Comparison of ENCODE assay signal across 8 cellular contexts in genomic region chr10:75401569-75402485, GRCh38. TPM values are rescaled to one million over a fixed set of nuclear protein-coding genes. Genes with fewer than 3 reads are reported as not detected.
DNase-seq lines count a peak whose midpoint lies in the region; ATAC-seq lines count a peak whose summit lies in the region.

A gene with protein sequence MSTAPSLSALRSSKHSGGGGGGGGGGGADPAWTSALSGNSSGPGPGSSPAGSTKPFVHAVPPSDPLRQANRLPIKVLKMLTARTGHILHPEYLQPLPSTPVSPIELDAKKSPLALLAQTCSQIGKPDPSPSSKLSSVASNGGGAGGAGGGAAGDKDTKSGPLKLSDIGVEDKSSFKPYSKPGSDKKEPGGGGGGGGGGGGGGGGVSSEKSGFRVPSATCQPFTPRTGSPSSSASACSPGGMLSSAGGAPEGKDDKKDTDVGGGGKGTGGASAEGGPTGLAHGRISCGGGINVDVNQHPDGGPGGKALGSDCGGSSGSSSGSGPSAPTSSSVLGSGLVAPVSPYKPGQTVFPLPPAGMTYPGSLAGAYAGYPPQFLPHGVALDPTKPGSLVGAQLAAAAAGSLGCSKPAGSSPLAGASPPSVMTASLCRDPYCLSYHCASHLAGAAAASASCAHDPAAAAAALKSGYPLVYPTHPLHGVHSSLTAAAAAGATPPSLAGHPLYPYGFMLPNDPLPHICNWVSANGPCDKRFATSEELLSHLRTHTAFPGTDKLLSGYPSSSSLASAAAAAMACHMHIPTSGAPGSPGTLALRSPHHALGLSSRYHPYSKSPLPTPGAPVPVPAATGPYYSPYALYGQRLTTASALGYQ (minus strand): TSS chr10:75401764. CDS start chr10:75401419, 345 bp downstream.

- POLR2A ChIA-PET in activated CD4-positive, alpha-beta T cell treated with anti-CD3 and anti-CD28 coated beads for 36 hours (lab: Charles Lee) = interaction anchor here (0.7 kb wide), 2 partner anchors 24 to 190 kb away, joined by 3 to 4 read pairs; no protein-coding TSS in a partner anchor

- ATAC-seq in activated CD4-positive, alpha-beta T cell treated with anti-CD3 and anti-CD28 coated beads for 36 hours = peak; percentile 81
- ATAC-seq in HG02571 (IDR thresholded peaks at IDR 0.05; ENCODE audit: unreplicated experiment) (peak; percentile 44), left colon (peak; percentile 72)

- H3K27ac Mint-ChIP-seq in activated CD4-positive, alpha-beta T cell treated with anti-CD3 and anti-CD28 coated beads for 36 hours = no peak within 1 kb of the TSS

- peaks cover 22% of the 10 kb centered on the region for H3K4me1 Mint-ChIP-seq in activated CD4-positive, alpha-beta T cell treated with anti-CD3 and anti-CD28 coated beads for 36 hours

- H3K27me3 Mint-ChIP-seq in activated CD4-positive, alpha-beta T cell treated with anti-CD3 and anti-CD28 coated beads for 36 hours = peaks cover 56% of the 10 kb centered on the region

- H3K36me3 Mint-ChIP-seq in activated CD4-positive, alpha-beta T cell treated with anti-CD3 and anti-CD28 coated beads for 36 hours (ENCODE audit: low read depth) = no peaks in the 10 kb centered on the region

- CTCF ChIA-PET in activated CD4-positive, alpha-beta T cell treated with anti-CD3 and anti-CD28 coated beads for 36 hours (lab: Charles Lee) = interaction anchor here (0.6 to 1.3 kb wide), 2 partner anchors 10 to 984 kb away, joined by 3 read pairs; no protein-coding TSS in a partner anchor

- DNase-seq in activated CD4-positive, alpha-beta T cell treated with anti-CD3 and anti-CD28 coated beads for 36 hours = peak; percentile 79
- DNase-seq in activated CD4-positive, alpha-beta T cell treated with anti-CD3 and anti-CD28 coated beads for 4 hours = no peak
- DNase-seq in NCI-H128 (lab: John Stamatoyannopoulos, UW; ENCODE audit: unreplicated experiment) (peak; percentile 91), SW 1271 (lab: John Stamatoyannopoulos, UW) (peak; percentile 71 to 91), dermis blood vessel endothelial cell (peak; percentile 97), left colon (peak; percentile 95 to 97)
- DNase-seq in stimulated activated CD4-positive, alpha-beta T cell treated with anti-CD3 and anti-CD28 coated beads, Interleukin-15, amount 100 ng/mL, for 24 hours = peak; percentile 70

- H3K4me3 Mint-ChIP-seq in activated CD4-positive, alpha-beta T cell treated with anti-CD3 and anti-CD28 coated beads for 36 hours = peak within 1 kb of the TSS; percentile 74

- intact Hi-C loops in activated CD4-positive, alpha-beta T cell treated with anti-CD3 and anti-CD28 coated beads for 36 hours (cut with DNase I, micrococcal nuclease) = loop anchor here (2.0 to 10.0 kb wide), 5 partner anchors 107 to 1583 kb away; no protein-coding TSS in a partner anchor
- intact Hi-C loops in left colon (cut with DNase I, micrococcal nuclease) = loop anchor here in 1 of 2 donors (5.0 to 10.0 kb wide), 2 partner anchors 253 to 635 kb away; no protein-coding TSS in a partner anchor

- H3K9me3 Mint-ChIP-seq in activated CD4-positive, alpha-beta T cell treated with anti-CD3 and anti-CD28 coated beads for 36 hours (ENCODE audit: low read depth) = no peaks in the 10 kb centered on the region

RNA-seq across cellular contexts. Expression of the gene that starts here (rescaled TPM):
- under 1 TPM; 0.40 to 0.46 TPM for total RNA-seq in activated CD4-positive, alpha-beta T cell treated with anti-CD3 and anti-CD28 coated beads for 36 hours
- 0.68 and 1.2 TPM in 2 replicates for total RNA-seq in dermis blood vessel endothelial cell
- total RNA-seq in left colon = 1 to 10 TPM; 3.8 to 9.9 TPM

Comparison
In these comparisons a context has a peak if more than half of its experiments do, and no peak if none do; other contexts are left out.
1. Peak in DNase-seq and ATAC-seq in activated CD4-positive, alpha-beta T cell treated with anti-CD3 and anti-CD28 coated beads for 36 hours; RNA of the gene not detected or under 1 TPM.
2. DNase-seq: peak in NCI-H128 (single experiment), SW 1271 (2 of 2), dermis blood vessel endothelial cell (single experiment), left colon (2 of 2) and stimulated activated CD4-positive, alpha-beta T cell treated with anti-CD3 and anti-CD28 coated beads, Interleukin-15, amount 100 ng/mL, for 24 hours (single experiment); none in activated CD4-positive, alpha-beta T cell treated with anti-CD3 and anti-CD28 coated beads for 4 hours (0 of 2).
3. Peak in every context shown above with its lines, with median percentiles within 50 percentile points of each other: ATAC-seq.